In genomic region chr19:57747472-57747807, GRCh38 we compare ENCODE assay signal across 1 cellular context.
TF ChIP-seq lines count a peak whose summit lies in the region.

No MANE protein-coding gene starts in this region.

TF ChIP-seq in neural cell, 6 proteins besides CTCF, POLR2A, EP300 and RAD21 (continued from another document):
- TF ChIP-seq REST (IDR thresholded peaks at IDR 0.05; ENCODE audit: borderline replicate concordance) = no peak
